24 cellular contexts compared by ENCODE assay signal in the genomic region with DNA sequence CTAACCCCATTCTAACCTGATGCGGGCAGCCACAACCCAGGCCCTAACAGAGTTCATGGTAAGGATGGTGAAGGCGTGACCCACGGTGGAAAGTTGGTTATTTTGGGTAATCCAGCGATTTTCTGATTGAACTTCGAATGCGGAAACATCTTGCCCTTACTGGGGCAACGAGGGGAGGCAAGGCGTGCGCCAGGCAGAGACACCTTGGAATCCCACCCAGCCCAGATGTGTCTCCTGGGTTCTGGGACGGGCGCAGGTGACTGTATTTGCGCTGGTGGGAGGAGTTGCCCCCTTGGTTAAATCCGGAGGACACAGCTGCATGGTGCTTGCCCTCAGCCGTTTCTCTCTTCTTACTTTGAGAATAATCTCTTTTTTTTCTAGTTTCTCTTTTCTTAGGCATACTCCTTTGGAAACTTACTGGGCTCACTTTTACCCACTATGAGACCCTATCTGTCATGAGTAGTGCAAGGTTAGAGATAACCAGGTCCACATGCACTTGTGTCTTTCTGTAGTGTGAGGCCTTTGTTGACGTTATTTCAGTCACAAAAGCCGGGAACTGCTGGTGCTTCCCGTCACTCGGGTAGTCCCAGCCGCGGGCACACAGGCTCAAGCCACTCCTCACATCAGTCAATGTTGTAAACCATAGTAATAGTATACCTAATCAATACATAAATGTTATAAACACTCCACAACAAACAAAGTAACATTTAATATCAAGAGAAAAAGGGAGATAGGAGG.
DNase-seq lines count a peak whose midpoint lies in the region; ATAC-seq, FAIRE-seq and TF ChIP-seq lines count a peak whose summit lies in the region.
"Had no signal": no experiment of that assay in that cellular context is flagged by ENCODE, and none has a peak within 500 bp of the region (broad histone marks: within the 10 kb centered on the region; RNA-seq: fewer than 3 reads in every experiment).

No MANE protein-coding gene starts in this region.

- DNase-seq in NCI-H2107 treated with DMSO at 0.1 percent for 48 hours (lab: John Stamatoyannopoulos, UW; ENCODE audit: unreplicated experiment) (peak; percentile 43), NCI-H2107 (lab: John Stamatoyannopoulos, UW) (no peak), NCI-H748 (lab: John Stamatoyannopoulos, UW; ENCODE audit: unreplicated experiment) (peak; percentile 64), left lung (no peak), small intestine (peak; percentile 34), NCI-H1417 treated with DMSO at 0.1 percent for 48 hours (lab: John Stamatoyannopoulos, UW) (no peak), T1000 (lab: John Stamatoyannopoulos, UW) (no peak)
- DNase-seq in stimulated activated CD4-positive, alpha-beta T cell treated with anti-CD3 and anti-CD28 coated beads, Interleukin-4, amount 100 ng/mL, for 4 hours: no peak
- DNase-seq: 8988T; activated CD4-positive, alpha-beta memory T cell treated with anti-CD3 and anti-CD28 coated beads for 36 hours; activated effector memory CD4-positive, alpha-beta T cell treated with anti-CD3 and anti-CD28 coated beads, Interleukin-2, amount 50 U/mL, for 16 hours; activated T-cell treated with anti-CD3 and anti-CD28 coated beads for 4 hours; esophagus squamous epithelium; Karpas-422; midbrain; NCI-H524; stimulated activated CD4-positive, alpha-beta T cell treated with anti-CD3 and anti-CD28 coated beads, Interleukin-2, amount 100 ng/mL, for 48 hours; stimulated activated naive CD4-positive, alpha-beta T cell treated with Interleukin-2 at 50 U/mL for 16 hours; tibial artery had no signal

- H3K36me3 ChIP-seq in left lung (peaks cover 0 to 6% of the 10 kb centered on the region in 2 donors), small intestine (ENCODE audit: control insufficient read depth in 2 of 2, insufficient read depth in 2 of 2, low read length in 2 of 2) (no peaks in the 10 kb centered on the region)
- H3K36me3 ChIP-seq: esophagus squamous epithelium, gastroesophageal sphincter had no signal

- H3K27ac ChIP-seq in left lung: peak overlapping the region; percentile 28 to 39
- H3K27ac ChIP-seq in small intestine (ENCODE audit: low read depth in 1 of 2, low read length in 1 of 2): no peak overlapping the region
- H3K27ac ChIP-seq: esophagus squamous epithelium, gastroesophageal sphincter, RWPE1, skin epidermis, tibial artery had no signal

- H3K9me3 ChIP-seq in left lung: no peaks in the 10 kb centered on the region
- H3K9me3 ChIP-seq in small intestine (ENCODE audit: control insufficient read depth, low read depth): no peaks in the 10 kb centered on the region
- H3K9me3 ChIP-seq: esophagus squamous epithelium, gastroesophageal sphincter, tibial artery had no signal

- no peak for ATAC-seq in left lung
- ATAC-seq: gastroesophageal sphincter; natural killer cell treated with Interleukin-12 subunit alpha and Interleukin-12 subunit beta and Interleukin-15 and Interleukin-18, amount 100 ng/mL, for 72 hours had no signal

- intact Hi-C loops in left lung (cut with DNase I): no loop called here

- no peak overlapping the region for H3K4me3 ChIP-seq in left lung
- H3K4me3 ChIP-seq in small intestine (ENCODE audit: low read depth in 1 of 2, low read length in 2 of 2): no peak overlapping the region
- H3K4me3 ChIP-seq: esophagus squamous epithelium, gastroesophageal sphincter, skin epidermis, tibial artery had no signal

- H3K4me1 ChIP-seq in left lung (peaks cover 9 to 69% of the 10 kb centered on the region in 2 donors), small intestine (ENCODE audit: control insufficient read depth in 2 of 2, insufficient read depth in 1 of 2, low read depth in 1 of 2, low read length in 1 of 2) (no peaks in the 10 kb centered on the region)
- H3K4me1 ChIP-seq: tibial artery had no signal

- FAIRE-seq in small intestine (lab: Jason Lieb, UNC): no peak
- FAIRE-seq: GM19239 had no signal

- 62 to 84% (median 68%) methylated on average over 20 of the region's 20 CpGs for WGBS in small intestine, 3 donors

- no peaks in the 10 kb centered on the region for H3K27me3 ChIP-seq in left lung
- no peaks in the 10 kb centered on the region for H3K27me3 ChIP-seq in small intestine (ENCODE audit: control insufficient read depth in 2 of 2, insufficient read depth in 2 of 2, low read length in 2 of 2)
- H3K27me3 ChIP-seq: esophagus squamous epithelium, gastroesophageal sphincter, tibial artery had no signal

- no peak for TF ChIP-seq CTCF in left lung (IDR thresholded peaks at IDR 0.05)

Comparison
In these comparisons a context has a peak if more than half of its experiments do, and no peak if none do; other contexts are left out.
1. DNase-seq: peak in NCI-H2107 treated with DMSO at 0.1 percent for 48 hours (single experiment), NCI-H748 (single experiment) and small intestine (single experiment); none in NCI-H2107 (single experiment), left lung (0 of 2), NCI-H1417 treated with DMSO at 0.1 percent for 48 hours (single experiment), T1000 (single experiment) and stimulated activated CD4-positive, alpha-beta T cell treated with anti-CD3 and anti-CD28 coated beads, Interleukin-4, amount 100 ng/mL, for 4 hours (0 of 2).
2. H3K27ac ChIP-seq: peak in left lung (2 of 2); none in small intestine (0 of 2).